In genomic region chr6:13559251-13559650, GRCh38 we compare ENCODE assay signal across 17 cellular contexts. TPM values are rescaled to one million over a fixed set of nuclear protein-coding genes. Genes with fewer than 3 reads are reported as not detected.
DNase-seq lines count a peak whose midpoint lies in the region; ATAC-seq and TF ChIP-seq lines count a peak whose summit lies in the region.
"Had no signal": no experiment of that assay in that cellular context is flagged by ENCODE, and none has a peak within 500 bp of the region (broad histone marks: within the 10 kb centered on the region; RNA-seq: fewer than 3 reads in every experiment).

No MANE protein-coding gene starts in this region.

- DNase-seq in G401 (ENCODE audit: low spot score): peak; percentile 20
- peak; percentile 88 for DNase-seq in NCI-H2029 treated with DMSO at 0.1 percent for 48 hours (lab: John Stamatoyannopoulos, UW)
- peak; percentile 56 for DNase-seq in mammary epithelial cell
- DNase-seq in right lobe of liver: peak; percentile 74 to 92 (median 84)
- no peak for DNase-seq in activated CD8-positive, alpha-beta memory T cell treated with anti-CD3 and anti-CD28 coated beads, Interleukin-2, amount 10 ng/mL, durations not matched to agents 7 days and 5 days
- no peak for DNase-seq in activated T-cell treated with anti-CD3 and anti-CD28 coated beads, Interleukin-2, amount 50 U/mL, for 4 hours
- DNase-seq in NCI-H2227 (lab: John Stamatoyannopoulos, UW; ENCODE audit: unreplicated experiment): no peak
- DNase-seq in Right ventricle myocardium superior: no peak
- DNase-seq: endodermal cell; pancreas; spleen; stimulated activated naive CD4-positive, alpha-beta T cell; uterus had no signal

- in situ Hi-C loops in G401 (cut with HindIII; ENCODE audit: low sequenced_read_pairs): no loop called here
- in situ Hi-C loops in mammary epithelial cell (cut with MboI; ENCODE audit: low sequenced_read_pairs in 2 of 2): no loop called here

- no TSS peak for BruUV-seq in mammary epithelial cell (replicated peaks; lab: Mats Ljungman, UMichigan)

- H3K4me3 ChIP-seq in mammary epithelial cell (replicated peaks in 1 of 3; ENCODE audit: insufficient read depth in 1 of 3, low read depth in 2 of 3, low read length in 3 of 3) (no peak overlapping the region), right lobe of liver (no peak overlapping the region)
- H3K4me3 ChIP-seq: cardiac muscle cell, pancreas, spleen, uterus had no signal

- no peak overlapping the region for H3K4me3 Mint-ChIP-seq in activated CD8-positive, alpha-beta memory T cell treated with anti-CD3 and anti-CD28 coated beads, Interleukin-2, amount 10 ng/mL, durations not matched to agents 7 days and 5 days
- no peak overlapping the region for H3K4me3 Mint-ChIP-seq in activated T-cell treated with anti-CD3 and anti-CD28 coated beads, Interleukin-2, amount 50 U/mL, for 4 hours
- H3K4me3 Mint-ChIP-seq: activated naive CD4-positive, alpha-beta T cell treated with anti-CD3 and anti-CD28 coated beads, Interleukin-2, amount 50 U/mL, for 24 hours; endodermal cell; T-helper 1 cell treated with Interleukin-12 subunit alpha and Interleukin-12 subunit beta and Interleukin-4 antibody, amounts not matched to agents 30 μg/mL and 1 μg/mL, for 36 hours had no signal

- peaks cover 15% of the 10 kb centered on the region for H3K27me3 Mint-ChIP-seq in activated CD8-positive, alpha-beta memory T cell treated with anti-CD3 and anti-CD28 coated beads, Interleukin-2, amount 10 ng/mL, durations not matched to agents 7 days and 5 days
- peaks cover 11% of the 10 kb centered on the region for H3K27me3 Mint-ChIP-seq in activated T-cell treated with anti-CD3 and anti-CD28 coated beads, Interleukin-2, amount 50 U/mL, for 4 hours (ENCODE audit: low read depth)
- H3K27me3 Mint-ChIP-seq: activated naive CD4-positive, alpha-beta T cell treated with anti-CD3 and anti-CD28 coated beads, Interleukin-2, amount 50 U/mL, for 24 hours had no signal

- no peak overlapping the region for H3K9ac ChIP-seq in mammary epithelial cell (ENCODE audit: insufficient read depth, low read length)

- no peaks in the 10 kb centered on the region for H4K20me1 ChIP-seq in mammary epithelial cell (ENCODE audit: insufficient read depth, low read length)

- TF ChIP-seq CTCF in mammary epithelial cell (conservative IDR thresholded peaks at IDR 0.05 in 1 of 2, IDR thresholded peaks at IDR 0.05 in 1 of 2; ENCODE audit: extremely low read depth in 1 of 2, insufficient read depth in 1 of 2, low read depth in 1 of 2, low read length in 2 of 2): no peak
- TF ChIP-seq CTCF in right lobe of liver (IDR thresholded peaks at IDR 0.05): no peak

- ATAC-seq in right lobe of liver: peak; percentile 60 to 81 (median 78)
- no peak for ATAC-seq in activated CD8-positive, alpha-beta memory T cell treated with anti-CD3 and anti-CD28 coated beads, Interleukin-2, amount 10 ng/mL, durations not matched to agents 7 days and 5 days
- ATAC-seq in activated T-cell treated with anti-CD3 and anti-CD28 coated beads, Interleukin-2, amount 50 U/mL, for 4 hours: no peak
- no peak for ATAC-seq in Right ventricle myocardium superior (ENCODE audit: poor library complexity)

- H3K9me3 ChIP-seq in mammary epithelial cell (replicated peaks; ENCODE audit: insufficient read depth, low read length) (no peaks in the 10 kb centered on the region), right lobe of liver (no peaks in the 10 kb centered on the region)
- H3K9me3 ChIP-seq: pancreas, spleen, uterus had no signal

- peak overlapping the region; percentile 78 for H2AFZ ChIP-seq in mammary epithelial cell (ENCODE audit: low read depth, low read length)

- H3K4me1 Mint-ChIP-seq in activated CD8-positive, alpha-beta memory T cell treated with anti-CD3 and anti-CD28 coated beads, Interleukin-2, amount 10 ng/mL, durations not matched to agents 7 days and 5 days: no peaks in the 10 kb centered on the region
- H3K4me1 Mint-ChIP-seq in activated T-cell treated with anti-CD3 and anti-CD28 coated beads, Interleukin-2, amount 50 U/mL, for 4 hours (ENCODE audit: low read depth): no peaks in the 10 kb centered on the region
- H3K4me1 Mint-ChIP-seq: activated naive CD4-positive, alpha-beta T cell treated with anti-CD3 and anti-CD28 coated beads, Interleukin-2, amount 50 U/mL, for 24 hours had no signal

- no peaks in the 10 kb centered on the region for H3K9me3 Mint-ChIP-seq in activated CD8-positive, alpha-beta memory T cell treated with anti-CD3 and anti-CD28 coated beads, Interleukin-2, amount 10 ng/mL, durations not matched to agents 7 days and 5 days (ENCODE audit: low read depth)
- no peaks in the 10 kb centered on the region for H3K9me3 Mint-ChIP-seq in activated T-cell treated with anti-CD3 and anti-CD28 coated beads, Interleukin-2, amount 50 U/mL, for 4 hours
- H3K9me3 Mint-ChIP-seq: activated naive CD4-positive, alpha-beta T cell treated with anti-CD3 and anti-CD28 coated beads, Interleukin-2, amount 50 U/mL, for 24 hours; endodermal cell; T-helper 1 cell treated with Interleukin-12 subunit alpha and Interleukin-12 subunit beta and Interleukin-4 antibody, amounts not matched to agents 30 μg/mL and 1 μg/mL, for 36 hours had no signal

- no peaks in the 10 kb centered on the region for H3K79me2 ChIP-seq in mammary epithelial cell (ENCODE audit: insufficient read depth, low read length)

- no peaks in the 10 kb centered on the region for H3K27me3 ChIP-seq in mammary epithelial cell (ENCODE audit: insufficient read depth, low read length)
- H3K27me3 ChIP-seq in right lobe of liver: no peaks in the 10 kb centered on the region
- H3K27me3 ChIP-seq: cardiac muscle cell, pancreas, spleen, uterus had no signal

- H3K4me1 ChIP-seq in mammary epithelial cell (ENCODE audit: insufficient read depth, low read length) (no peaks in the 10 kb centered on the region), right lobe of liver (peaks cover 0 to 54% (median 25%) of the 10 kb centered on the region in 4 donors)
- H3K4me1 ChIP-seq: pancreas, uterus had no signal

- dilution Hi-C loops in mammary epithelial cell (cut with HindIII; ENCODE audit: low sequenced_read_pairs): no loop called here

- H3K36me3 ChIP-seq in mammary epithelial cell (ENCODE audit: insufficient read depth, low read length) (no peaks in the 10 kb centered on the region), right lobe of liver (no peaks in the 10 kb centered on the region)
- H3K36me3 ChIP-seq: cardiac muscle cell, pancreas, spleen, uterus had no signal

- no peak overlapping the region for H3K27ac Mint-ChIP-seq in activated CD8-positive, alpha-beta memory T cell treated with anti-CD3 and anti-CD28 coated beads, Interleukin-2, amount 10 ng/mL, durations not matched to agents 7 days and 5 days
- H3K27ac Mint-ChIP-seq: endodermal cell; T-helper 1 cell treated with Interleukin-12 subunit alpha and Interleukin-12 subunit beta and Interleukin-4 antibody, amounts not matched to agents 30 μg/mL and 1 μg/mL, for 36 hours had no signal

- no peak overlapping the region for H3K4me2 ChIP-seq in mammary epithelial cell (ENCODE audit: insufficient read depth, low read depth, low read length)

- CTCF ChIA-PET in mammary epithelial cell (lab: Charles Lee; ENCODE audit: low non-redundant PET): no interaction called here
- CTCF ChIA-PET in activated CD8-positive, alpha-beta memory T cell treated with anti-CD3 and anti-CD28 coated beads, Interleukin-2, amount 10 ng/mL, durations not matched to agents 7 days and 5 days (lab: Charles Lee): no interaction called here

- 14% methylated on average over 3 of the region's 3 CpGs for WGBS in mammary epithelial cell (ENCODE audit: low coverage, missing lambda C conversion rate)
- 11% methylated on average over 3 of the region's 3 CpGs for WGBS in right lobe of liver (ENCODE audit: insufficient coverage, low coverage, low lambda C conversion rate, missing lambda C conversion rate)

- no peak overlapping the region for H3K27ac ChIP-seq in mammary epithelial cell (ENCODE audit: insufficient read depth, low read depth, low read length)
- H3K27ac ChIP-seq in right lobe of liver: peak overlapping the region in 2 of 3 donors; percentile 76 to 95
- H3K27ac ChIP-seq: cardiac muscle cell, RWPE1 had no signal

- H3K36me3 Mint-ChIP-seq in activated CD8-positive, alpha-beta memory T cell treated with anti-CD3 and anti-CD28 coated beads, Interleukin-2, amount 10 ng/mL, durations not matched to agents 7 days and 5 days: no peaks in the 10 kb centered on the region
- H3K36me3 Mint-ChIP-seq in activated T-cell treated with anti-CD3 and anti-CD28 coated beads, Interleukin-2, amount 50 U/mL, for 4 hours (ENCODE audit: insufficient read depth): no peaks in the 10 kb centered on the region
- H3K36me3 Mint-ChIP-seq: activated naive CD4-positive, alpha-beta T cell treated with anti-CD3 and anti-CD28 coated beads, Interleukin-2, amount 50 U/mL, for 24 hours had no signal

- no peak for TF ChIP-seq POLR2A in right lobe of liver (IDR thresholded peaks at IDR 0.05)

- intact Hi-C loops in mammary epithelial cell (cut with micrococcal nuclease): no loop called here
- intact Hi-C loops in right lobe of liver (cut with DNase I): no loop called here
- intact Hi-C loops in Right ventricle myocardium superior (cut with DNase I): no loop called here

RNA-seq across cellular contexts. Expression of gene SIRT5, which starts 15.2 kb away (rescaled TPM):
- total RNA-seq in G401 (2014; rRNA removed; shearing (Covaris generic)): 9.7 and 13.9 TPM in 2 replicates
- total RNA-seq in mammary epithelial cell (10 to 100 TPM; 11.8 to 12.4 TPM), right lobe of liver (10 to 100 TPM in 4 of 6 experiments, 1 to 10 TPM in 2; 9.3 to 28.3 (median 15.5) TPM), Right ventricle myocardium superior (53.3 TPM)
- 5.1 TPM for polyA plus RNA-seq in mammary epithelial cell
- polyA minus RNA-seq in mammary epithelial cell: 2.3 TPM
- total RNA-seq in activated CD8-positive, alpha-beta memory T cell treated with anti-CD3 and anti-CD28 coated beads, Interleukin-2, amount 10 ng/mL, durations not matched to agents 7 days and 5 days: 10 to 100 TPM in 1 of 2 experiments, 1 to 10 TPM in 1; 6.9 to 10.9 TPM
- total RNA-seq in activated T-cell treated with anti-CD3 and anti-CD28 coated beads, Interleukin-2, amount 50 U/mL, for 4 hours: 1 to 10 TPM; 6.5 to 7.8 (median 7.1) TPM

RNA-seq across cellular contexts. Expression of gene NOL7, which starts 55.9 kb away (rescaled TPM):
- 114 and 117 TPM in 2 replicates for total RNA-seq in G401 (2014; rRNA removed; shearing (Covaris generic))
- total RNA-seq in mammary epithelial cell (10 to 100 TPM; 20.3 to 70.0 TPM), right lobe of liver (10 to 100 TPM; 12.9 to 68.2 (median 25.1) TPM), Right ventricle myocardium superior (47.9 TPM)
- polyA plus RNA-seq in mammary epithelial cell: 30.4 TPM
- polyA minus RNA-seq in mammary epithelial cell: 5.3 TPM
- 10 to 100 TPM; 56.6 to 70.9 TPM for total RNA-seq in activated CD8-positive, alpha-beta memory T cell treated with anti-CD3 and anti-CD28 coated beads, Interleukin-2, amount 10 ng/mL, durations not matched to agents 7 days and 5 days
- total RNA-seq in activated T-cell treated with anti-CD3 and anti-CD28 coated beads, Interleukin-2, amount 50 U/mL, for 4 hours: 100 to 1,000 TPM; 194 to 213 (median 201) TPM

Comparison
In these comparisons a context has a peak if more than half of its experiments do, and no peak if none do; other contexts are left out.
1. DNase-seq: peak in G401 (single experiment), NCI-H2029 treated with DMSO at 0.1 percent for 48 hours (single experiment), mammary epithelial cell (single experiment) and right lobe of liver (3 of 3); none in activated CD8-positive, alpha-beta memory T cell treated with anti-CD3 and anti-CD28 coated beads, Interleukin-2, amount 10 ng/mL, durations not matched to agents 7 days and 5 days (single experiment), activated T-cell treated with anti-CD3 and anti-CD28 coated beads, Interleukin-2, amount 50 U/mL, for 4 hours (single experiment), NCI-H2227 (single experiment) and Right ventricle myocardium superior (single experiment).
2. ATAC-seq: peak in right lobe of liver (4 of 4); none in activated CD8-positive, alpha-beta memory T cell treated with anti-CD3 and anti-CD28 coated beads, Interleukin-2, amount 10 ng/mL, durations not matched to agents 7 days and 5 days (single experiment), activated T-cell treated with anti-CD3 and anti-CD28 coated beads, Interleukin-2, amount 50 U/mL, for 4 hours (0 of 2) and Right ventricle myocardium superior (single experiment).